ENCODE assay signal across 1 cellular context in genomic region chr2:23940262-23940975, GRCh38.
TF ChIP-seq lines count a peak whose summit lies in the region.

Gene UBXN2A (plus strand): TSS chr2:23940463. CDS start chr2:23958315, 17,852 bp downstream.

TF ChIP-seq in GM12878, 131 proteins besides CTCF, POLR2A, EP300 and RAD21 (continued from another document):
- TF ChIP-seq ZNF592 (IDR thresholded peaks at IDR 0.05) (no peak), TCF3 (IDR thresholded peaks at IDR 0.05; ENCODE audit: borderline replicate concordance, insufficient read depth, low read depth, low read length) (0 out of 2 replicates have a peak, but pooled peaks have one; percentile 37), ZBED1 (IDR thresholded peaks at IDR 0.05; ENCODE audit: borderline replicate concordance) (no peak), FOS (IDR thresholded peaks at IDR 0.05; ENCODE audit: borderline replicate concordance, extremely low read depth, insufficient read length) (no peak), MEF2A (IDR thresholded peaks at IDR 0.05; ENCODE audit: insufficient read depth, low read depth, low read length) (0 out of 2 replicates have a peak, but pooled peaks have one; percentile 14)
